In genomic region chr2:225030089-225030653, GRCh38 we compare ENCODE assay signal across 2 cellular contexts.
TF ChIP-seq lines count a peak whose summit lies in the region.

No MANE protein-coding gene starts in this region.

TF ChIP-seq in WTC11, 78 proteins besides CTCF, POLR2A, EP300 and RAD21:
- TF ChIP-seq CBFB (CRISPR knock-in tag; IDR thresholded peaks at IDR 0.05; ENCODE audit: low read depth) (no peak), FOXJ3 (CRISPR knock-in tag; IDR thresholded peaks at IDR 0.05; ENCODE audit: borderline replicate concordance) (no peak), MAX (CRISPR knock-in tag; IDR thresholded peaks at IDR 0.05) (no peak), SMAD4 (CRISPR knock-in tag; IDR thresholded peaks at IDR 0.05) (no peak)
- TF ChIP-seq, protein P1, sequence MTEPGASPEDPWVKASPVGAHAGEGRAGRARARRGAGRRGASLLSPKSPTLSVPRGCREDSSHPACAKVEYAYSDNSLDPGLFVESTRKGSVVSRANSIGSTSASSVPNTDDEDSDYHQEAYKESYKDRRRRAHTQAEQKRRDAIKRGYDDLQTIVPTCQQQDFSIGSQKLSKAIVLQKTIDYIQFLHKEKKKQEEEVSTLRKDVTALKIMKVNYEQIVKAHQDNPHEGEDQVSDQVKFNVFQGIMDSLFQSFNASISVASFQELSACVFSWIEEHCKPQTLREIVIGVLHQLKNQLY (CRISPR knock-in tag; IDR thresholded peaks at IDR 0.05) = no peak

TF ChIP-seq in H1, 55 proteins besides CTCF, POLR2A, EP300 and RAD21:
- no peak for TF ChIP-seq FOSL1 (IDR thresholded peaks at IDR 0.05; ENCODE audit: insufficient read depth, low read depth, low read length)
- no peak for TF ChIP-seq SP1 (IDR thresholded peaks at IDR 0.05; ENCODE audit: low read depth, low read length)
- no peak for TF ChIP-seq KDM4A (IDR thresholded peaks at IDR 0.05; ENCODE audit: low read depth, low read length, severe bottlenecking)
- TF ChIP-seq, protein P2, sequence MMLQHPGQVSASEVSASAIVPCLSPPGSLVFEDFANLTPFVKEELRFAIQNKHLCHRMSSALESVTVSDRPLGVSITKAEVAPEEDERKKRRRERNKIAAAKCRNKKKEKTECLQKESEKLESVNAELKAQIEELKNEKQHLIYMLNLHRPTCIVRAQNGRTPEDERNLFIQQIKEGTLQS (IDR thresholded peaks at IDR 0.05; ENCODE audit: insufficient read depth, low read depth, low read length) = no peak
- TF ChIP-seq TCF12 (IDR thresholded peaks at IDR 0.05; ENCODE audit: low read depth, low read length) = no peak
- TF ChIP-seq NRF1 (IDR thresholded peaks at IDR 0.05; ENCODE audit: low read depth, low read length) = no peak
- no peak for TF ChIP-seq SP4 (IDR thresholded peaks at IDR 0.05; ENCODE audit: low read length)
- no peak for TF ChIP-seq RBBP5 (IDR thresholded peaks at IDR 0.05; ENCODE audit: borderline replicate concordance, low read depth, low read length)
- TF ChIP-seq CBX5 (IDR thresholded peaks at IDR 0.05; ENCODE audit: low read depth, low read length) = no peak
- no peak for TF ChIP-seq PHF8 (conservative IDR thresholded peaks at IDR 0.05; ENCODE audit: low read depth, low read length)
- no peak for TF ChIP-seq CTBP2 (IDR thresholded peaks at IDR 0.05; ENCODE audit: borderline replicate concordance, insufficient read depth, insufficient read length, low read length)
- TF ChIP-seq CHD1 (IDR thresholded peaks at IDR 0.05; ENCODE audit: low read depth, low read length) = no peak
TF ChIP-seq in H1: peak in this region for 0.
